Comparison of ENCODE assay signal across 8 cellular contexts in the genomic region with DNA sequence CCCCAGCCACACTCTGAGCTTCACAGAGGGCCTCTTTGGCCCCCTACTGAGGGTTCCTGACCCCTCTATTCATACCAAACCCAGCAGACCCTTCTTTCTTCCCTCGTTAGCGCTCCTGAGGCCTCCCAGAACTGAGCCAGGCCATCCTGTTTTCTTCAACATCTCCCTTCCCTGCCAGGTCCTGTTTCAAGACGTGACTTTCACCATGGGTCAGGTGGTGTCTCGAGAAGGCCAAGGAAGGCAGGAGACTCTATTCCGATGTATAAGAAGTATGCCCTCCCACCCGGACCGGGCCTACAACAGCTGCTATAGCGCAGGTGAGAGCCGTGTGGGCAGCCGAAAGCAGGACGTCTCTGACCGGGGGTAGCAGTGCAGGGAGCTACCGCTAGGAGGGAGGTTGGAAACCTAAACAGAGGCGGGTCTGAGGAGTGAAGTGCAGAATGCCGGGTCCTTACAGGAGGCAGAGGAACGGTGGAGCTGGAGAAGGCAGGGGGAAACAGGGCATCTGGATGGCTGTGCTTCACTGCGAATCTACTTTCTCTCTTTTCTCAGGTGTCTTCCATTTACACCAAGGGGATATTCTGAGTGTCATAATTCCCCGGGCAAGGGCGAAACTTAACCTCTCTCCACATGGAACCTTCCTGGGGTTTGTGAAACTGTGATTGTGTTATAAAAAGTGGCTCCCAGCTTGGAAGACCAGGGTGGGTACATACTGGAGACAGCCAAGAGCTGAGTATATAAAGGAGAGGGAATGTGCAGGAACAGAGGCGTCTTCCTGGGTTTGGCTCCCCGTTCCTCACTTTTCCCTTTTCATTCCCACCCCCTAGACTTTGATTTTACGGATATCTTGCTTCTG. TPM values are rescaled to one million over a fixed set of nuclear protein-coding genes. Genes with fewer than 3 reads are reported as not detected.
DNase-seq lines count a peak whose midpoint lies in the region; ATAC-seq, FAIRE-seq and TF ChIP-seq lines count a peak whose summit lies in the region.

No MANE protein-coding gene starts in this region.

- WGBS in liver = 31% methylated on average over 22 of the region's 22 CpGs

- H3K27ac ChIP-seq in colonic mucosa = peak overlapping the region; percentile 95
- peak overlapping the region; percentile 8 to 19 for H3K27ac ChIP-seq in liver (ENCODE audit: low read depth in 1 of 2, low read length in 2 of 2)

- peak; percentile 47 to 51 for ATAC-seq in stimulated activated naive B cell treated with anti-CD40 and anti-IgM and Interleukin-4, amounts not matched to agents 10 μg/mL and 1 μg/mL and 100 μg/mL, for 72 hours (replicated peaks)
- ATAC-seq in GM19023 (IDR thresholded peaks at IDR 0.05; ENCODE audit: unreplicated experiment) = no peak
- no peak for ATAC-seq in HG03439 (IDR thresholded peaks at IDR 0.05; ENCODE audit: unreplicated experiment)

- H3K9me3 ChIP-seq in colonic mucosa = no peaks in the 10 kb centered on the region
- H3K9me3 ChIP-seq in liver (ENCODE audit: control insufficient read depth in 4 of 4, low read length in 3 of 4) = no peaks in the 10 kb centered on the region

- H3K4me3 Mint-ChIP-seq in T-helper 2 cell treated with Interferon-gamma antibody and Interleukin-4, amounts not matched to agents 5 μg/mL and 100 μg/mL, for 36 hours = peak overlapping the region; percentile 85
- H3K4me3 Mint-ChIP-seq in stimulated activated naive B cell treated with anti-CD40 and anti-IgM and Interleukin-4, amounts not matched to agents 10 μg/mL and 1 μg/mL and 100 μg/mL, for 72 hours = peak overlapping the region; percentile 93 to 98

- H3K9ac ChIP-seq in colonic mucosa (ENCODE audit: low read depth in 2 of 2, low read length in 2 of 2) (peak overlapping the region; percentile 70 to 100), liver (ENCODE audit: low read depth in 1 of 2, low read length in 2 of 2) (peak overlapping the region in 1 of 2 donors; percentile 35)

- peaks cover 34% of the 10 kb centered on the region for H3K36me3 Mint-ChIP-seq in T-helper 2 cell treated with Interferon-gamma antibody and Interleukin-4, amounts not matched to agents 5 μg/mL and 100 μg/mL, for 36 hours (ENCODE audit: low read depth)
- H3K36me3 Mint-ChIP-seq in stimulated activated naive B cell treated with anti-CD40 and anti-IgM and Interleukin-4, amounts not matched to agents 10 μg/mL and 1 μg/mL and 100 μg/mL, for 72 hours = peaks cover 18 to 30% of the 10 kb centered on the region in 2 donors

- FAIRE-seq in HTR-8/SVneo (lab: Jason Lieb, UNC) = peak; percentile 55

- peak in 1 of 2 donors; percentile 51 for TF ChIP-seq RAD21 in liver (IDR thresholded peaks at IDR 0.05)

- no peaks in the 10 kb centered on the region for H3K27me3 Mint-ChIP-seq in T-helper 2 cell treated with Interferon-gamma antibody and Interleukin-4, amounts not matched to agents 5 μg/mL and 100 μg/mL, for 36 hours (ENCODE audit: low read depth)
- no peaks in the 10 kb centered on the region for H3K27me3 Mint-ChIP-seq in stimulated activated naive B cell treated with anti-CD40 and anti-IgM and Interleukin-4, amounts not matched to agents 10 μg/mL and 1 μg/mL and 100 μg/mL, for 72 hours

- H3K36me3 ChIP-seq in BJ (ENCODE audit: control insufficient read depth, insufficient read depth, low read length) (peaks cover 10% of the 10 kb centered on the region), colonic mucosa (no peaks in the 10 kb centered on the region), liver (ENCODE audit: control insufficient read depth in 4 of 4, insufficient read depth in 3 of 4, low read depth in 1 of 4, low read length in 3 of 4) (peaks cover under 1 to 17% (median 5%) of the 10 kb centered on the region in 4 donors)

- intact Hi-C loops in colonic mucosa (cut with DNase I) = loop anchor here (2.0 to 10.0 kb wide), 2 partner anchors 46 to 206 kb away; partner anchors contain the start of genes KCTD11 and TMEM95

- H3K27me3 ChIP-seq in BJ (ENCODE audit: control insufficient read depth, insufficient read depth, low read length) (no peaks in the 10 kb centered on the region), colonic mucosa (no peaks in the 10 kb centered on the region), liver (ENCODE audit: control insufficient read depth in 4 of 4, insufficient read depth in 4 of 4, low read length in 3 of 4) (no peaks in the 10 kb centered on the region)

- peak; percentile 82 for TF ChIP-seq CTCF in BJ (IDR thresholded peaks at IDR 0.05; ENCODE audit: insufficient read depth, low read depth, low read length)
- TF ChIP-seq CTCF in colonic mucosa (IDR thresholded peaks at IDR 0.05) = peak; percentile 47
- TF ChIP-seq CTCF in liver (IDR thresholded peaks at IDR 0.05; ENCODE audit: low read depth, low read length, missing input control) = peak; percentile 68

- H3K4me3 ChIP-seq in BJ (ENCODE audit: low read depth, low read length) (peak overlapping the region; percentile 85; the same call in 1 of the 2 replicates), colonic mucosa (peak overlapping the region; percentile 43), liver (ENCODE audit: low read depth in 1 of 3, low read length in 3 of 3) (no peak overlapping the region)

- DNase-seq in BJ (ENCODE audit: low read depth) (no peak), HTR-8/SVneo (ENCODE audit: insufficient read length, low spot score) (no peak), colonic mucosa (peak; percentile 87)
- peak; percentile 52 for DNase-seq in T-helper 2 cell treated with Interferon-gamma antibody and Interleukin-4, amounts not matched to agents 5 μg/mL and 100 μg/mL, for 36 hours (ENCODE audit: low spot score)
- DNase-seq in stimulated activated naive B cell treated with anti-CD40 and anti-IgM and Interleukin-4, amounts not matched to agents 10 μg/mL and 1 μg/mL and 100 μg/mL, for 72 hours = peak; percentile 59

- peaks cover 40% of the 10 kb centered on the region for H3K4me1 Mint-ChIP-seq in T-helper 2 cell treated with Interferon-gamma antibody and Interleukin-4, amounts not matched to agents 5 μg/mL and 100 μg/mL, for 36 hours (ENCODE audit: low read depth)
- peaks cover 54 to 68% of the 10 kb centered on the region in 2 donors for H3K4me1 Mint-ChIP-seq in stimulated activated naive B cell treated with anti-CD40 and anti-IgM and Interleukin-4, amounts not matched to agents 10 μg/mL and 1 μg/mL and 100 μg/mL, for 72 hours

- no peaks in the 10 kb centered on the region for H3K9me3 Mint-ChIP-seq in T-helper 2 cell treated with Interferon-gamma antibody and Interleukin-4, amounts not matched to agents 5 μg/mL and 100 μg/mL, for 36 hours
- no peaks in the 10 kb centered on the region for H3K9me3 Mint-ChIP-seq in stimulated activated naive B cell treated with anti-CD40 and anti-IgM and Interleukin-4, amounts not matched to agents 10 μg/mL and 1 μg/mL and 100 μg/mL, for 72 hours

- H3K27ac Mint-ChIP-seq in T-helper 2 cell treated with Interferon-gamma antibody and Interleukin-4, amounts not matched to agents 5 μg/mL and 100 μg/mL, for 36 hours = peak overlapping the region; percentile 92
- peak overlapping the region; percentile 99 for H3K27ac Mint-ChIP-seq in stimulated activated naive B cell treated with anti-CD40 and anti-IgM and Interleukin-4, amounts not matched to agents 10 μg/mL and 1 μg/mL and 100 μg/mL, for 72 hours

- peaks cover 25% of the 10 kb centered on the region for H3K4me1 ChIP-seq in colonic mucosa
- H3K4me1 ChIP-seq in liver (ENCODE audit: control insufficient read depth in 4 of 4, insufficient read depth in 4 of 4, low read length in 3 of 4) = peaks cover 10 to 55% (median 41%) of the 10 kb centered on the region in 4 donors

- POLR2A ChIA-PET in BJ (lab: Charles Lee) = interaction anchor here (0.6 to 1.1 kb wide), 7 partner anchors 74 to 272 kb away, joined by 3 to 5 read pairs (median 3); partner anchors contain the start of genes NEURL4 and SPEM2

- CTCF ChIA-PET in BJ (lab: Yijun Ruan, JAX) = interaction anchor here (0.6 to 3.7 kb wide), 62 partner anchors 10 to 514 kb away, joined by 3 to 95 read pairs (median 4); partner anchors contain the start of genes MPDU1, PHF23, SAT2 and SPEM1

TF ChIP-seq in liver, 16 proteins besides CTCF, POLR2A, EP300 and RAD21 (continues in another document):
- TF ChIP-seq HNF4A (conservative IDR thresholded peaks at IDR 0.05) = no peak
- TF ChIP-seq MAX (IDR thresholded peaks at IDR 0.05) = no peak
- no peak for TF ChIP-seq RXRA (IDR thresholded peaks at IDR 0.05)
- TF ChIP-seq FOXA2 (IDR thresholded peaks at IDR 0.05) = no peak
- no peak for TF ChIP-seq GABPA (IDR thresholded peaks at IDR 0.05 in 1 of 2, conservative IDR thresholded peaks at IDR 0.05 in 1 of 2)
- TF ChIP-seq FOXA1 (IDR thresholded peaks at IDR 0.05) = no peak
- no peak for TF ChIP-seq TAF1 (conservative IDR thresholded peaks at IDR 0.05)
- no peak for TF ChIP-seq HNF4G (IDR thresholded peaks at IDR 0.05)

RNA-seq across cellular contexts. Expression of gene SENP3, which starts 1.3 kb away (rescaled TPM):
- polyA plus RNA-seq in BJ (2011; rRNA removed) = 69.8 and 72.2 TPM in 2 replicates
- 39.0 and 67.7 TPM in 2 replicates for polyA minus RNA-seq in BJ (2011; rRNA and poly(A)+ RNA removed)
- total RNA-seq in colonic mucosa = 10 to 100 TPM; 25.7 to 56.6 TPM
- total RNA-seq in liver = 10 to 100 TPM; 21.3 to 29.2 TPM
- polyA plus RNA-seq in liver = 10 to 100 TPM in 1 of 2 donors, 1 to 10 TPM in 1; 4.9 to 18.2 TPM

RNA-seq across cellular contexts. Expression of gene TNFSF13, which starts 1.9 kb away (rescaled TPM):
- polyA plus RNA-seq in BJ (2011; rRNA removed) (2.0 and 2.4 TPM in 2 replicates), liver (1 to 10 TPM; 4.4 to 9.3 TPM)
- 0.66 and 0.87 TPM in 2 replicates for polyA minus RNA-seq in BJ (2011; rRNA and poly(A)+ RNA removed)
- total RNA-seq in colonic mucosa (100 to 1,000 TPM in 1 of 2 donors, 10 to 100 TPM in 1; 67.5 to 125 TPM), liver (1 to 10 TPM; 1.4 to 4.6 TPM)

RNA-seq across cellular contexts. Expression of gene TNFSF12, which starts 11.5 kb away (rescaled TPM):
- polyA plus RNA-seq in BJ (2011; rRNA removed) = 29.2 and 49.5 TPM in 2 replicates
- polyA minus RNA-seq in BJ (2011; rRNA and poly(A)+ RNA removed) = 3.2 and 4.5 TPM in 2 replicates
- total RNA-seq in colonic mucosa = 10 to 100 TPM; 11.4 to 18.3 TPM
- total RNA-seq in liver = 1 to 10 TPM; 4.2 to 5.7 TPM
- polyA plus RNA-seq in liver = 10 to 100 TPM in 1 of 2 donors, 1 to 10 TPM in 1; 5.2 to 13.1 TPM

RNA-seq across cellular contexts. Expression of gene CD68, which starts 19.0 kb away (rescaled TPM):
- 58.2 and 93.2 TPM in 2 replicates for polyA plus RNA-seq in BJ (2011; rRNA removed)
- polyA minus RNA-seq in BJ (2011; rRNA and poly(A)+ RNA removed) = 11.8 and 15.2 TPM in 2 replicates
- total RNA-seq in colonic mucosa = 10 to 100 TPM; 37.7 to 56.6 TPM
- 10 to 100 TPM; 15.8 to 50.4 TPM for total RNA-seq in liver
- 10 to 100 TPM; 14.2 to 88.6 TPM for polyA plus RNA-seq in liver

RNA-seq across cellular contexts. Expression of gene MPDU1, which starts 23.3 kb away (rescaled TPM):
- polyA plus RNA-seq in BJ (2011; rRNA removed) = 142 and 174 TPM in 2 replicates
- 32.9 and 94.4 TPM in 2 replicates for polyA minus RNA-seq in BJ (2011; rRNA and poly(A)+ RNA removed)
- total RNA-seq in colonic mucosa = 100 to 1,000 TPM in 1 of 2 donors, 10 to 100 TPM in 1; 80.1 to 111 TPM
- 100 to 1,000 TPM in 1 of 2 donors, 10 to 100 TPM in 1; 71.6 to 111 TPM for total RNA-seq in liver
- 100 to 1,000 TPM in 1 of 2 donors, 10 to 100 TPM in 1; 55.3 to 136 TPM for polyA plus RNA-seq in liver

Comparison
In these comparisons a context has a peak if more than half of its experiments do, and no peak if none do; other contexts are left out.
1. DNase-seq: peak in T-helper 2 cell treated with Interferon-gamma antibody and Interleukin-4, amounts not matched to agents 5 μg/mL and 100 μg/mL, for 36 hours (single experiment), colonic mucosa (single experiment) and stimulated activated naive B cell treated with anti-CD40 and anti-IgM and Interleukin-4, amounts not matched to agents 10 μg/mL and 1 μg/mL and 100 μg/mL, for 72 hours (single experiment); none in BJ (single experiment) and HTR-8/SVneo (single experiment).
2. H3K4me3 ChIP-seq: peak in BJ (single experiment) and colonic mucosa (single experiment); none in liver (0 of 3).
3. ATAC-seq: peak in stimulated activated naive B cell treated with anti-CD40 and anti-IgM and Interleukin-4, amounts not matched to agents 10 μg/mL and 1 μg/mL and 100 μg/mL, for 72 hours (2 of 2); none in GM19023 (single experiment) and HG03439 (single experiment).
4. RNA of gene TNFSF13, which starts 1.9 kb away (total RNA-seq): 67.5 to 125 TPM in colonic mucosa; 1.4 to 4.6 TPM in liver; every median in the first group is over 10 times any median in the second.
5. Peak in every context shown above with its lines, with median percentiles within 50 percentile points of each other: CTCF ChIP-seq.